In genomic region chr17:32156656-32157055, GRCh38 we compare ENCODE assay signal across 20 cellular contexts. TPM values are rescaled to one million over a fixed set of nuclear protein-coding genes. Genes with fewer than 3 reads are reported as not detected.
A peak's percentile ranks its signal among the peaks of the same experiment; 100 is the strongest.
DNase-seq lines count a peak whose midpoint lies in the region; ATAC-seq and TF ChIP-seq lines count a peak whose summit lies in the region.
"Had no signal": no experiment of that assay in that cellular context is flagged by ENCODE, and none has a peak within 500 bp of the region (broad histone marks: within the 10 kb centered on the region; RNA-seq: fewer than 3 reads in every experiment).

No MANE protein-coding gene starts in this region.

- H3K4me3 ChIP-seq in left ventricle myocardium inferior (no peak overlapping the region), esophagus muscularis mucosa (no peak overlapping the region)
- H3K4me3 ChIP-seq: GM23248 had no signal

- DNase-seq in left ventricle myocardium inferior = no peak
- no peak for DNase-seq in Right ventricle myocardium inferior (ENCODE audit: missing footprints)
- peak; percentile 93 for DNase-seq in NCI-H82 treated with DMSO at 0.1 percent for 48 hours (lab: John Stamatoyannopoulos, UW; ENCODE audit: unreplicated experiment)
- DNase-seq in esophagus muscularis mucosa (ENCODE audit: extremely low spot score) = peak; percentile 4
- no peak for DNase-seq in foreskin keratinocyte
- DNase-seq in amygdala (lab: John Stamatoyannopoulos, UW) = no peak
- DNase-seq in activated T-helper 1 cell treated with anti-CD3 and anti-CD28 coated beads, Interleukin-12 subunit alpha, Interleukin-12 subunit beta, Interleukin-2, Interleukin-4 antibody, amounts not matched to agents 30 ng/mL and 10 ng/mL and 1 ng/mL, durations not matched to agents 14 hours and 24 hours and 36 hours (ENCODE audit: low spot score) = no peak
- DNase-seq: DMS79, H9, KBM-7, MM.1S, NCI-H1092, NCI-H1436, NCI-H187 treated with DMSO at 0.1 percent for 48 hours, NCI-H510A treated with DMSO at 0.1 percent for 48 hours had no signal

- intact Hi-C loops in left ventricle myocardium inferior (cut with micrococcal nuclease) = no loop called here
- intact Hi-C loops in Right ventricle myocardium inferior (cut with DNase I) = no loop called here
- intact Hi-C loops in esophagus muscularis mucosa (cut with DNase I) = no loop called here
- intact Hi-C loops in activated T-helper 1 cell treated with anti-CD3 and anti-CD28 coated beads, Interleukin-12 subunit alpha, Interleukin-12 subunit beta, Interleukin-2, Interleukin-4 antibody, amounts not matched to agents 30 ng/mL and 10 ng/mL and 1 ng/mL, durations not matched to agents 14 hours and 24 hours and 36 hours (cut with micrococcal nuclease) = no loop called here

- H3K4me3 Mint-ChIP-seq in activated T-helper 1 cell treated with anti-CD3 and anti-CD28 coated beads, Interleukin-12 subunit alpha, Interleukin-12 subunit beta, Interleukin-2, Interleukin-4 antibody, amounts not matched to agents 30 ng/mL and 10 ng/mL and 1 ng/mL, durations not matched to agents 14 hours and 24 hours and 36 hours = no peak overlapping the region
- H3K4me3 Mint-ChIP-seq: B cell, H9, HFFc6 had no signal

- H3K27me3 ChIP-seq in left ventricle myocardium inferior (ENCODE audit: low read depth) (no peaks in the 10 kb centered on the region), esophagus muscularis mucosa (no peaks in the 10 kb centered on the region), foreskin keratinocyte (no peaks in the 10 kb centered on the region)

- TF ChIP-seq CTCF in left ventricle myocardium inferior (IDR thresholded peaks at IDR 0.05; ENCODE audit: borderline replicate concordance) (no peak), esophagus muscularis mucosa (IDR thresholded peaks at IDR 0.05) (no peak), foreskin keratinocyte (conservative IDR thresholded peaks at IDR 0.05) (no peak)

- H3K27ac ChIP-seq in left ventricle myocardium inferior (replicated peaks) (peak overlapping the region; percentile 21), esophagus muscularis mucosa (replicated peaks in 1 of 4) (no peak overlapping the region), foreskin keratinocyte (no peak overlapping the region)
- H3K27ac ChIP-seq: GM23248 had no signal

- no peaks in the 10 kb centered on the region for H3K9me3 Mint-ChIP-seq in activated T-helper 1 cell treated with anti-CD3 and anti-CD28 coated beads, Interleukin-12 subunit alpha, Interleukin-12 subunit beta, Interleukin-2, Interleukin-4 antibody, amounts not matched to agents 30 ng/mL and 10 ng/mL and 1 ng/mL, durations not matched to agents 14 hours and 24 hours and 36 hours
- H3K9me3 Mint-ChIP-seq: HFFc6 had no signal

- peaks cover 6% of the 10 kb centered on the region for H3K4me1 Mint-ChIP-seq in activated T-helper 1 cell treated with anti-CD3 and anti-CD28 coated beads, Interleukin-12 subunit alpha, Interleukin-12 subunit beta, Interleukin-2, Interleukin-4 antibody, amounts not matched to agents 30 ng/mL and 10 ng/mL and 1 ng/mL, durations not matched to agents 14 hours and 24 hours and 36 hours (ENCODE audit: low read depth)

- H3K36me3 Mint-ChIP-seq in activated T-helper 1 cell treated with anti-CD3 and anti-CD28 coated beads, Interleukin-12 subunit alpha, Interleukin-12 subunit beta, Interleukin-2, Interleukin-4 antibody, amounts not matched to agents 30 ng/mL and 10 ng/mL and 1 ng/mL, durations not matched to agents 14 hours and 24 hours and 36 hours (ENCODE audit: low read depth) = peaks cover 20% of the 10 kb centered on the region

- peaks cover 39% of the 10 kb centered on the region for H3K36me3 ChIP-seq in left ventricle myocardium inferior
- peaks cover 19 to 61% (median 27%) of the 10 kb centered on the region in 4 donors for H3K36me3 ChIP-seq in esophagus muscularis mucosa

- no peak overlapping the region for H3K27ac Mint-ChIP-seq in activated T-helper 1 cell treated with anti-CD3 and anti-CD28 coated beads, Interleukin-12 subunit alpha, Interleukin-12 subunit beta, Interleukin-2, Interleukin-4 antibody, amounts not matched to agents 30 ng/mL and 10 ng/mL and 1 ng/mL, durations not matched to agents 14 hours and 24 hours and 36 hours
- H3K27ac Mint-ChIP-seq: B cell, HFFc6 had no signal

- H3K27me3 Mint-ChIP-seq in activated T-helper 1 cell treated with anti-CD3 and anti-CD28 coated beads, Interleukin-12 subunit alpha, Interleukin-12 subunit beta, Interleukin-2, Interleukin-4 antibody, amounts not matched to agents 30 ng/mL and 10 ng/mL and 1 ng/mL, durations not matched to agents 14 hours and 24 hours and 36 hours (ENCODE audit: insufficient read depth) = no peaks in the 10 kb centered on the region
- H3K27me3 Mint-ChIP-seq: B cell had no signal

- H3K4me1 ChIP-seq in left ventricle myocardium inferior = peaks cover 71% of the 10 kb centered on the region
- peaks cover 4 to 32% (median 18%) of the 10 kb centered on the region in 4 donors for H3K4me1 ChIP-seq in esophagus muscularis mucosa
- H3K4me1 ChIP-seq in foreskin keratinocyte = peaks cover 8% of the 10 kb centered on the region

- WGBS in esophagus muscularis mucosa = 40% methylated on average over 1 of the region's 1 CpG

- ATAC-seq in Right ventricle myocardium inferior (no peak), foreskin keratinocyte (no peak), HG02678 (IDR thresholded peaks at IDR 0.05; ENCODE audit: unreplicated experiment) (no peak)
- ATAC-seq: Panc1 had no signal

- TF ChIP-seq POLR2A in esophagus muscularis mucosa (IDR thresholded peaks at IDR 0.05; ENCODE audit: low read depth) = no peak

- no peak for TF ChIP-seq EP300 in esophagus muscularis mucosa (IDR thresholded peaks at IDR 0.05)

- H3K9me3 ChIP-seq in left ventricle myocardium inferior (replicated peaks) (no peaks in the 10 kb centered on the region), esophagus muscularis mucosa (no peaks in the 10 kb centered on the region)

RNA-seq across cellular contexts. Expression of gene RHOT1, which starts 14.4 kb away (rescaled TPM):
- total RNA-seq in left ventricle myocardium inferior (56.9 TPM), Right ventricle myocardium inferior (64.1 TPM), esophagus muscularis mucosa (10 to 100 TPM; 34.6 to 52.7 (median 43.1) TPM), foreskin keratinocyte (25.6 and 28.5 TPM in 2 replicates)
- 18.5 and 20.1 TPM in 2 replicates for polyA plus RNA-seq in foreskin keratinocyte
- 25.9 and 27.2 TPM in 2 replicates for total RNA-seq in activated T-helper 1 cell treated with anti-CD3 and anti-CD28 coated beads, Interleukin-12 subunit alpha, Interleukin-12 subunit beta, Interleukin-2, Interleukin-4 antibody, amounts not matched to agents 30 ng/mL and 10 ng/mL and 1 ng/mL, durations not matched to agents 14 hours and 24 hours and 36 hours

Comparison
In these comparisons a context has a peak if more than half of its experiments do, and no peak if none do; other contexts are left out.
1. DNase-seq: peak in NCI-H82 treated with DMSO at 0.1 percent for 48 hours (single experiment) and esophagus muscularis mucosa (single experiment); none in left ventricle myocardium inferior (single experiment), Right ventricle myocardium inferior (single experiment), foreskin keratinocyte (0 of 2), amygdala (0 of 56) and activated T-helper 1 cell treated with anti-CD3 and anti-CD28 coated beads, Interleukin-12 subunit alpha, Interleukin-12 subunit beta, Interleukin-2, Interleukin-4 antibody, amounts not matched to agents 30 ng/mL and 10 ng/mL and 1 ng/mL, durations not matched to agents 14 hours and 24 hours and 36 hours (single experiment).